In genomic region chr9:134313470-134313869, GRCh38 we compare ENCODE assay signal across 23 cellular contexts.
"Had no signal": no experiment of that assay in that cellular context is flagged by ENCODE, and none has a peak within 500 bp of the region (broad histone marks: within the 10 kb centered on the region; RNA-seq: fewer than 3 reads in every experiment).

No MANE protein-coding gene starts in this region.

- H3K36me3 Mint-ChIP-seq: activated naive CD4-positive, alpha-beta T cell treated with anti-CD3 and anti-CD28 coated beads, Interleukin-2, amount 10 ng/mL, durations not matched to agents 7 days and 5 days; neural progenitor cell had no signal

- H2AFZ ChIP-seq: neural progenitor cell had no signal

- H3K4me2 ChIP-seq: neural progenitor cell had no signal

- H3K9ac ChIP-seq: neural progenitor cell had no signal

- H3K4me3 ChIP-seq: ascending aorta, gastrocnemius medialis, heart left ventricle, neural progenitor cell, ovary, thyroid gland had no signal

- DNase-seq: activated CD8-positive, alpha-beta memory T cell treated with anti-CD3 and anti-CD28 coated beads for 24 hours; activated CD8-positive, alpha-beta memory T cell treated with anti-CD3 and anti-CD28 coated beads, Interleukin-2, amount 50 U/mL, for 48 hours; activated effector memory CD4-positive, alpha-beta T cell treated with Interleukin-2 at 50 U/mL for 16 hours; activated naive CD4-positive, alpha-beta T cell treated with anti-CD3 and anti-CD28 coated beads, Interleukin-2, amount 10 ng/mL, durations not matched to agents 7 days and 5 days; activated naive CD8-positive, alpha-beta T cell treated with anti-CD3 and anti-CD28 coated beads, Interleukin-2, amount 50 U/mL, for 24 hours; activated T-cell treated with anti-CD3 and anti-CD28 coated beads, Interleukin-2, amount 50 U/mL, for 48 hours; cerebellar nuclear complex; effector CD4-positive, alpha-beta T cell; gastrocnemius medialis; immature natural killer cell; naive thymus-derived CD4-positive, alpha-beta T cell; stimulated activated CD4-positive, alpha-beta T cell treated with anti-CD3 and anti-CD28 coated beads, Interleukin-12 subunit alpha, Interleukin-12 subunit beta, amount 100 ng/mL, for 4 hours; stimulated activated CD4-positive, alpha-beta T cell treated with anti-CD3 and anti-CD28 coated beads, Interleukin-1b, Interleukin-23, amount 100 ng/mL, for 48 hours; stimulated activated CD8-positive, alpha-beta memory T cell treated with anti-CD3 and anti-CD28 coated beads, Interleukin-4, amount 100 ng/mL, for 48 hours; stimulated activated naive CD4-positive, alpha-beta T cell treated with Interleukin-2 at 50 U/mL for 16 hours; T1000; thyroid gland had no signal

- H3K27ac Mint-ChIP-seq: activated naive CD4-positive, alpha-beta T cell treated with anti-CD3 and anti-CD28 coated beads, Interleukin-2, amount 10 ng/mL, durations not matched to agents 7 days and 5 days; activated naive CD8-positive, alpha-beta T cell treated with anti-CD3 and anti-CD28 coated beads, Interleukin-2, amount 50 U/mL, for 24 hours; naive thymus-derived CD4-positive, alpha-beta T cell; neural progenitor cell had no signal

- H3K9me3 ChIP-seq: gastrocnemius medialis, ovary, thyroid gland had no signal

- H3K27me3 ChIP-seq: ascending aorta, heart left ventricle, neural progenitor cell, ovary, thyroid gland had no signal

- H3K4me3 Mint-ChIP-seq: activated naive CD4-positive, alpha-beta T cell treated with anti-CD3 and anti-CD28 coated beads, Interleukin-2, amount 10 ng/mL, durations not matched to agents 7 days and 5 days; activated naive CD8-positive, alpha-beta T cell treated with anti-CD3 and anti-CD28 coated beads, Interleukin-2, amount 50 U/mL, for 24 hours; immature natural killer cell; naive thymus-derived CD4-positive, alpha-beta T cell had no signal

- H3K4me1 Mint-ChIP-seq: activated naive CD4-positive, alpha-beta T cell treated with anti-CD3 and anti-CD28 coated beads, Interleukin-2, amount 10 ng/mL, durations not matched to agents 7 days and 5 days; immature natural killer cell had no signal

- H3K4me1 ChIP-seq: gastrocnemius medialis had no signal

- ATAC-seq: activated CD4-positive, CD25-positive, alpha-beta regulatory T cell treated with anti-CD3 and anti-CD28 coated beads, Interleukin-2, amount 50 U/mL, for 24 hours; activated naive CD8-positive, alpha-beta T cell treated with anti-CD3 and anti-CD28 coated beads, Interleukin-2, amount 50 U/mL, for 24 hours; gastrocnemius medialis; left cardiac atrium; naive thymus-derived CD4-positive, alpha-beta T cell had no signal

- H3K36me3 ChIP-seq: ascending aorta, gastrocnemius medialis, heart left ventricle, neural progenitor cell, ovary, thyroid gland had no signal

- H3K27ac ChIP-seq: ascending aorta, gastrocnemius medialis, heart left ventricle, neural progenitor cell, ovary, thyroid gland had no signal
